Comparison of ENCODE assay signal across 8 cellular contexts in genomic region chr11:75597636-75598035, GRCh38. TPM values are rescaled to one million over a fixed set of nuclear protein-coding genes. Genes with fewer than 3 reads are reported as not detected.
A peak's percentile ranks its signal among the peaks of the same experiment; 100 is the strongest.
DNase-seq lines count a peak whose midpoint lies in the region; ATAC-seq and TF ChIP-seq lines count a peak whose summit lies in the region.

No MANE protein-coding gene starts in this region.

- POLR2A ChIA-PET in activated CD8-positive, alpha-beta T cell treated with anti-CD3 and anti-CD28 coated beads for 36 hours (lab: Charles Lee): no interaction called here

- TF ChIP-seq CTCF in activated CD8-positive, alpha-beta T cell treated with anti-CD3 and anti-CD28 coated beads for 36 hours (IDR thresholded peaks at IDR 0.05): peak; percentile 52

- no peaks in the 10 kb centered on the region for H3K9me3 Mint-ChIP-seq in activated naive CD8-positive, alpha-beta T cell treated with anti-CD3 and anti-CD28 coated beads, Interleukin-2, amount 50 U/mL, for 24 hours
- H3K9me3 Mint-ChIP-seq in activated naive CD8-positive, alpha-beta T cell treated with anti-CD3 and anti-CD28 coated beads for 36 hours: no peaks in the 10 kb centered on the region
- H3K9me3 Mint-ChIP-seq in activated CD8-positive, alpha-beta T cell treated with anti-CD3 and anti-CD28 coated beads for 36 hours: no peaks in the 10 kb centered on the region

- peak; percentile 13 for DNase-seq in activated naive CD8-positive, alpha-beta T cell treated with anti-CD3 and anti-CD28 coated beads, Interleukin-2, amount 50 U/mL, for 24 hours
- no peak for DNase-seq in activated naive CD8-positive, alpha-beta T cell treated with anti-CD3 and anti-CD28 coated beads for 36 hours
- DNase-seq in NCI-H1694 (lab: John Stamatoyannopoulos, UW): peak; percentile 43
- peak; percentile 33 for DNase-seq in activated CD8-positive, alpha-beta T cell treated with anti-CD3 and anti-CD28 coated beads for 36 hours
- DNase-seq in myocyte (ENCODE audit: low read depth): peak; percentile 43
- no peak for DNase-seq in Ammon's horn (ENCODE audit: low spot score)
- DNase-seq in NCI-H226: no peak

- H3K27me3 Mint-ChIP-seq in activated naive CD8-positive, alpha-beta T cell treated with anti-CD3 and anti-CD28 coated beads, Interleukin-2, amount 50 U/mL, for 24 hours: no peaks in the 10 kb centered on the region
- H3K27me3 Mint-ChIP-seq in activated naive CD8-positive, alpha-beta T cell treated with anti-CD3 and anti-CD28 coated beads for 36 hours: no peaks in the 10 kb centered on the region
- H3K27me3 Mint-ChIP-seq in activated CD8-positive, alpha-beta T cell treated with anti-CD3 and anti-CD28 coated beads for 36 hours: no peaks in the 10 kb centered on the region

- no peak overlapping the region for H3K27ac Mint-ChIP-seq in activated naive CD8-positive, alpha-beta T cell treated with anti-CD3 and anti-CD28 coated beads, Interleukin-2, amount 50 U/mL, for 24 hours
- no peak overlapping the region for H3K27ac Mint-ChIP-seq in activated naive CD8-positive, alpha-beta T cell treated with anti-CD3 and anti-CD28 coated beads for 36 hours
- H3K27ac Mint-ChIP-seq in activated CD8-positive, alpha-beta T cell treated with anti-CD3 and anti-CD28 coated beads for 36 hours: no peak overlapping the region

- peaks cover 2% of the 10 kb centered on the region for H3K4me1 Mint-ChIP-seq in activated naive CD8-positive, alpha-beta T cell treated with anti-CD3 and anti-CD28 coated beads, Interleukin-2, amount 50 U/mL, for 24 hours
- no peaks in the 10 kb centered on the region for H3K4me1 Mint-ChIP-seq in activated naive CD8-positive, alpha-beta T cell treated with anti-CD3 and anti-CD28 coated beads for 36 hours
- peaks cover 4% of the 10 kb centered on the region for H3K4me1 Mint-ChIP-seq in activated CD8-positive, alpha-beta T cell treated with anti-CD3 and anti-CD28 coated beads for 36 hours (ENCODE audit: low read depth)

- CTCF ChIA-PET in activated CD8-positive, alpha-beta T cell treated with anti-CD3 and anti-CD28 coated beads for 36 hours (lab: Charles Lee): interaction anchor here (0.6 to 2.4 kb wide), 8 partner anchors 8 to 283 kb away, joined by 3 to 10 read pairs (median 4); no protein-coding TSS in a partner anchor

- H3K4me3 Mint-ChIP-seq in activated naive CD8-positive, alpha-beta T cell treated with anti-CD3 and anti-CD28 coated beads, Interleukin-2, amount 50 U/mL, for 24 hours: no peak overlapping the region
- H3K4me3 Mint-ChIP-seq in activated naive CD8-positive, alpha-beta T cell treated with anti-CD3 and anti-CD28 coated beads for 36 hours: no peak overlapping the region
- no peak overlapping the region for H3K4me3 Mint-ChIP-seq in activated CD8-positive, alpha-beta T cell treated with anti-CD3 and anti-CD28 coated beads for 36 hours

- intact Hi-C loops in activated CD8-positive, alpha-beta T cell treated with anti-CD3 and anti-CD28 coated beads for 36 hours (cut with micrococcal nuclease): no loop called here

- ATAC-seq in activated naive CD8-positive, alpha-beta T cell treated with anti-CD3 and anti-CD28 coated beads, Interleukin-2, amount 50 U/mL, for 24 hours: no peak
- ATAC-seq in activated CD8-positive, alpha-beta T cell treated with anti-CD3 and anti-CD28 coated beads for 36 hours: peak; percentile 65
- ATAC-seq in HG02938 (IDR thresholded peaks at IDR 0.05; ENCODE audit: unreplicated experiment): no peak

- H3K36me3 Mint-ChIP-seq in activated naive CD8-positive, alpha-beta T cell treated with anti-CD3 and anti-CD28 coated beads, Interleukin-2, amount 50 U/mL, for 24 hours (ENCODE audit: low read depth): no peaks in the 10 kb centered on the region
- no peaks in the 10 kb centered on the region for H3K36me3 Mint-ChIP-seq in activated naive CD8-positive, alpha-beta T cell treated with anti-CD3 and anti-CD28 coated beads for 36 hours
- H3K36me3 Mint-ChIP-seq in activated CD8-positive, alpha-beta T cell treated with anti-CD3 and anti-CD28 coated beads for 36 hours (ENCODE audit: low read depth): no peaks in the 10 kb centered on the region

RNA-seq across cellular contexts. Expression of gene SERPINH1, which starts 35.6 kb away (rescaled TPM):
- total RNA-seq in activated naive CD8-positive, alpha-beta T cell treated with anti-CD3 and anti-CD28 coated beads for 36 hours: 10 to 100 TPM; 18.9 to 19.4 TPM
- total RNA-seq in activated CD8-positive, alpha-beta T cell treated with anti-CD3 and anti-CD28 coated beads for 36 hours: 10 to 100 TPM; 15.7 to 17.7 TPM
- total RNA-seq in myocyte: 902 and 923 TPM in 2 replicates
- 932 TPM for polyA plus RNA-seq in myocyte (2012)

Comparison
In these comparisons a context has a peak if more than half of its experiments do, and no peak if none do; other contexts are left out.
1. DNase-seq: peak in activated naive CD8-positive, alpha-beta T cell treated with anti-CD3 and anti-CD28 coated beads, Interleukin-2, amount 50 U/mL, for 24 hours (single experiment), NCI-H1694 (single experiment), activated CD8-positive, alpha-beta T cell treated with anti-CD3 and anti-CD28 coated beads for 36 hours (single experiment) and myocyte (single experiment); none in activated naive CD8-positive, alpha-beta T cell treated with anti-CD3 and anti-CD28 coated beads for 36 hours (single experiment), Ammon's horn (single experiment) and NCI-H226 (single experiment).
2. RNA of gene SERPINH1, which starts 35.6 kb away (total RNA-seq): 902 to 923 TPM in myocyte; 18.9 to 19.4 TPM in activated naive CD8-positive, alpha-beta T cell treated with anti-CD3 and anti-CD28 coated beads for 36 hours and 15.7 to 17.7 TPM in activated CD8-positive, alpha-beta T cell treated with anti-CD3 and anti-CD28 coated beads for 36 hours; every median in the first group is over 10 times any median in the second.